1 cellular context compared by ENCODE assay signal in the genomic region with DNA sequence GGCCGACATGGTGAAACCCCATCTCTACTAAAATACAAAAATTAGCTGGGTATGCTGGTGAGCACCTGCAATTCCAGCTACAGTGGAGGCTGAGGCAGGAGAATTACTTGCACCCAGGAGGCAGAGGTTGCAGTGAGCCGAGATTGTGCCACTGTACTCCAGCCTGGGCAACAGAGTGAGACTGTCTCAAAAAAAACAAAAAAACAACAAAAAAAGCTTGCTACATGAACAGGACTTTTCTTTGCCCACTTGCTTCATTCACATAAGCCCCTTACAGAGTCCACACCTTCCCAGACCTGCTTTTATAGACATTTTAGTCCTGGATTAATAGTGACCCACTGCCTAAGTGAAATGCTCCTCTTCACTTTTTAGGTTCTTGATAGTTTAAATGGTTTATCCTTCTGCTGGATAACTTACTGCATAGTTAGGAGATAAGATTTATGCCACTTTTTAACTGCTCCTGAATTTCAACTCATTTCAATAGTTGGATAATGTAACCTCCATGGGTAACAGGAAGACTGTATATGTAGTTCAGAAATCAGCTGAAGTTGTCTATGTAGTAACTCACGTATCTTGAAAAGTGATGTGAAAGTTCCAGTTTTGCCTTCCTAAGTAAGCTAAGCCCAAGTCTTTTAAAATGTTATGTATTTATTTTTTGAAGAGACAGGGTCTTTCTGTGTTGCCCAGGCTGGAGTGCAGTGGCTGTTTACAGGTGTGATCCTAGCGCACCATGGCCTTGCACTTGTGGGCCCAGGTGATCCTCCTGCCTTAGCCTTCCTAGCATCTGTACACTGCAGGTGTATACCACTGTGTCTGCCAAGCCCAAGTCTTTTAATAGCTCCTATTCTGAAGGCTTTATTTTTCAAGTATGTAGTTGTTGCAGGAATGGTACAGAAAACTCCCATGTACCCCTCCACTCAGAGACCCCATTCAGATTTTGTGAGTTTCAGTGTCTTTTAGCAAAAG.
A peak's percentile ranks its signal among the peaks of the same experiment; 100 is the strongest.
TF ChIP-seq lines count a peak whose summit lies in the region.

No MANE protein-coding gene starts in this region.

TF ChIP-seq in A549, 52 proteins besides CTCF, POLR2A, EP300 and RAD21 (continued from another document):
- TF ChIP-seq POLR2AphosphoS2 (conservative IDR thresholded peaks at IDR 0.05; ENCODE audit: low read length): peak; percentile 73; the same call in 1 of the 2 replicates
- no peak for TF ChIP-seq RNF2 (IDR thresholded peaks at IDR 0.05; ENCODE audit: borderline replicate concordance, low read depth)
